Comparison of ENCODE assay signal across 21 cellular contexts in the genomic region with DNA sequence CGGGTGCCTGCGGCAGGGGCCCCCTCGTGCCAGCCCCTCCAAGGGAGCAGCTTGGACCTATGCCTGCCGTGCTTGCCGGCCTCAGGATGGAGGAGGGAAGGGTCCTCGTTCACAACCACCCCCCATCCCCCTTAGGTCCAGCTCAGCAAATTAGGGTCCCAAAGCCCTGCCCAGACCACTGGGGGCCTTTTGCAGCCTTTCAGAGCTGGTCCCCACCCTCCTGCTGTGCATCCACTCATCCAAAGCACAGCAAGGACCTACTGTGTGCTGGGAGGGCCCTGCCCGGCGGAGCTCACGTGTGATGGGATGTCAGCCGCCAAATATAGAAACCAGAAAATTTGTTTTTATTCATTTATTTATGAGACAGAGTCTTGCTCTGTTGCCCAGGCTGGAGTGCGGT. TPM values are rescaled to one million over a fixed set of nuclear protein-coding genes. Genes with fewer than 3 reads are reported as not detected.
"Had no signal": no experiment of that assay in that cellular context is flagged by ENCODE, and none has a peak within 500 bp of the region (broad histone marks: within the 10 kb centered on the region; RNA-seq: fewer than 3 reads in every experiment).

No MANE protein-coding gene starts in this region.

- FAIRE-seq: RCC 7860 had no signal

- DNase-seq: IMR-90, MM.1S, NCI-H1092 treated with DMSO at 0.1 percent for 48 hours, NCI-H1436, NCI-H187, NCI-H2029, NCI-H2081 treated with DMSO at 0.1 percent for 48 hours, NCI-H2171, NCI-H226, NCI-H446, NCI-H510A, NCI-H524 treated with DMSO at 0.1 percent for 48 hours, NCI-H69, NCI-H774, RPMI8226 had no signal

- H3K9me3 ChIP-seq: SK-N-SH had no signal

- H3K27ac ChIP-seq: HL-60, KMS-11 had no signal

RNA-seq across cellular contexts. Expression of a gene that starts 16.5 kb away (rescaled TPM):
- total RNA-seq: IMR-90, M059J, SK-MEL-5 had no signal
- polyA plus RNA-seq: IMR-90 had no signal
